ENCODE assay signal across 1 cellular context in genomic region chr11:111926505-111927391, GRCh38.
TF ChIP-seq lines count a peak whose summit lies in the region.

No MANE protein-coding gene starts in this region.

TF ChIP-seq in K562, 482 proteins besides CTCF, POLR2A, EP300 and RAD21 (continued from another document and continues in another):
- TF ChIP-seq IFI16 (CRISPR knock-in tag; IDR thresholded peaks at IDR 0.05) (no peak), PREB (CRISPR knock-in tag; IDR thresholded peaks at IDR 0.05) (no peak), ZNF143 (CRISPR knock-in tag; IDR thresholded peaks at IDR 0.05) (peak; percentile 26), PRMT5 (CRISPR knock-in tag; IDR thresholded peaks at IDR 0.05) (no peak), ZNF778 (CRISPR knock-in tag; IDR thresholded peaks at IDR 0.05) (no peak), GABPB2 (CRISPR knock-in tag; conservative IDR thresholded peaks at IDR 0.05) (no peak), CCNT2 (IDR thresholded peaks at IDR 0.05; ENCODE audit: borderline replicate concordance, extremely low read depth, insufficient read length, low read depth, low read length) (peak; percentile 70), TGIF2 (CRISPR knock-in tag; IDR thresholded peaks at IDR 0.05) (no peak), PTTG1 (tag; IDR thresholded peaks at IDR 0.05; ENCODE audit: low read depth) (no peak), HSF4 (CRISPR knock-in tag; IDR thresholded peaks at IDR 0.05; ENCODE audit: borderline replicate concordance) (no peak), FOXA3 (CRISPR knock-in tag; conservative IDR thresholded peaks at IDR 0.05 in 1 of 2, IDR thresholded peaks at IDR 0.05 in 1 of 2) (0 out of 4 replicates have a peak, but pooled peaks of 1 of the 2 experiments have one; percentile 4), ZBTB8A (IDR thresholded peaks at IDR 0.05; ENCODE audit: partially characterized antibody) (no peak), ZNF146 (CRISPR knock-in tag; IDR thresholded peaks at IDR 0.05; ENCODE audit: unreplicated experiment) (no peak), ETV6 (IDR thresholded peaks at IDR 0.05; ENCODE audit: borderline replicate concordance in 1 of 2, low read depth in 2 of 2, low read length in 1 of 2) (no peak), ETV6 (CRISPR knock-in tag; IDR thresholded peaks at IDR 0.05; ENCODE audit: borderline replicate concordance) (no peak), ADNP (tag; IDR thresholded peaks at IDR 0.05) (no peak), TAF7 (tag; IDR thresholded peaks at IDR 0.05) (no peak; the same call in 1 of the 2 replicates), MAFF (IDR thresholded peaks at IDR 0.05; ENCODE audit: low read length) (no peak), KAT8 (IDR thresholded peaks at IDR 0.05; ENCODE audit: low read depth) (no peak), FOXP1 (CRISPR knock-in tag; IDR thresholded peaks at IDR 0.05) (no peak; the same call in 1 of the 2 replicates), PYGO2 (tag; IDR thresholded peaks at IDR 0.05) (no peak), ZNF586 (CRISPR knock-in tag; conservative IDR thresholded peaks at IDR 0.05) (no peak), MYBL2 (IDR thresholded peaks at IDR 0.05; ENCODE audit: low read depth) (peak; percentile 45; the same call in 1 of the 2 replicates), MYBL2 (CRISPR knock-in tag; IDR thresholded peaks at IDR 0.05; ENCODE audit: borderline replicate concordance) (no peak), KLF13 (tag; IDR thresholded peaks at IDR 0.05; ENCODE audit: borderline replicate concordance, low read depth) (no peak), ZNF655 (CRISPR knock-in tag; IDR thresholded peaks at IDR 0.05) (no peak), GABPB1 (CRISPR knock-in tag; IDR thresholded peaks at IDR 0.05) (peak; percentile 59), ID3 (CRISPR knock-in tag; IDR thresholded peaks at IDR 0.05) (no peak), ID3 (tag; IDR thresholded peaks at IDR 0.05) (0 out of 2 replicates have a peak, but pooled peaks have one; percentile 50), SIRT6 (IDR thresholded peaks at IDR 0.05; ENCODE audit: low read depth, low read length) (no peak), ZNF133 (CRISPR knock-in tag; IDR thresholded peaks at IDR 0.05) (no peak), YBX1 (IDR thresholded peaks at IDR 0.05) (no peak), TRIM28 (IDR thresholded peaks at IDR 0.05) (peak; percentile 68; the same call in 1 of the 2 replicates), JUND (IDR thresholded peaks at IDR 0.05; ENCODE audit: borderline replicate concordance, low read depth, low read length) (0 out of 2 replicates have a peak, but pooled peaks have one; percentile 1), JUND (tag; IDR thresholded peaks at IDR 0.05; ENCODE audit: borderline replicate concordance, low read depth, low read length) (peak; percentile 11; the same call in 1 of the 3 replicates), NELFE (IDR thresholded peaks at IDR 0.05; ENCODE audit: insufficient read depth, insufficient read length) (no peak), CXXC5 (CRISPR knock-in tag; IDR thresholded peaks at IDR 0.05) (peak; percentile 71), LARP7 (IDR thresholded peaks at IDR 0.05) (no peak), NBN (IDR thresholded peaks at IDR 0.05; ENCODE audit: low read depth) (no peak; the same call in 1 of the 2 replicates), NCOA4 (IDR thresholded peaks at IDR 0.05; ENCODE audit: partially characterized antibody) (no peak), E2F8 (IDR thresholded peaks at IDR 0.05; ENCODE audit: low read depth, partially characterized antibody) (no peak), CREB1 (IDR thresholded peaks at IDR 0.05) (no peak), CREB1 (CRISPR knock-in tag; IDR thresholded peaks at IDR 0.05) (no peak; the same call in 1 of the 2 replicates), ZFX (CRISPR knock-in tag; IDR thresholded peaks at IDR 0.05) (peak; percentile 66), ZNF165 (CRISPR knock-in tag; IDR thresholded peaks at IDR 0.05; ENCODE audit: borderline replicate concordance) (no peak), MITF (IDR thresholded peaks at IDR 0.05) (no peak), ZNF589 (CRISPR knock-in tag; IDR thresholded peaks at IDR 0.05; ENCODE audit: low read depth) (no peak), SMAD2 (IDR thresholded peaks at IDR 0.05; ENCODE audit: low read depth, low read length) (no peak), EWSR1 (IDR thresholded peaks at IDR 0.05; ENCODE audit: borderline replicate concordance, low read depth, partially characterized antibody) (no peak), C11orf30 (IDR thresholded peaks at IDR 0.05; ENCODE audit: low read depth) (no peak)
- TF ChIP-seq, protein P1, sequence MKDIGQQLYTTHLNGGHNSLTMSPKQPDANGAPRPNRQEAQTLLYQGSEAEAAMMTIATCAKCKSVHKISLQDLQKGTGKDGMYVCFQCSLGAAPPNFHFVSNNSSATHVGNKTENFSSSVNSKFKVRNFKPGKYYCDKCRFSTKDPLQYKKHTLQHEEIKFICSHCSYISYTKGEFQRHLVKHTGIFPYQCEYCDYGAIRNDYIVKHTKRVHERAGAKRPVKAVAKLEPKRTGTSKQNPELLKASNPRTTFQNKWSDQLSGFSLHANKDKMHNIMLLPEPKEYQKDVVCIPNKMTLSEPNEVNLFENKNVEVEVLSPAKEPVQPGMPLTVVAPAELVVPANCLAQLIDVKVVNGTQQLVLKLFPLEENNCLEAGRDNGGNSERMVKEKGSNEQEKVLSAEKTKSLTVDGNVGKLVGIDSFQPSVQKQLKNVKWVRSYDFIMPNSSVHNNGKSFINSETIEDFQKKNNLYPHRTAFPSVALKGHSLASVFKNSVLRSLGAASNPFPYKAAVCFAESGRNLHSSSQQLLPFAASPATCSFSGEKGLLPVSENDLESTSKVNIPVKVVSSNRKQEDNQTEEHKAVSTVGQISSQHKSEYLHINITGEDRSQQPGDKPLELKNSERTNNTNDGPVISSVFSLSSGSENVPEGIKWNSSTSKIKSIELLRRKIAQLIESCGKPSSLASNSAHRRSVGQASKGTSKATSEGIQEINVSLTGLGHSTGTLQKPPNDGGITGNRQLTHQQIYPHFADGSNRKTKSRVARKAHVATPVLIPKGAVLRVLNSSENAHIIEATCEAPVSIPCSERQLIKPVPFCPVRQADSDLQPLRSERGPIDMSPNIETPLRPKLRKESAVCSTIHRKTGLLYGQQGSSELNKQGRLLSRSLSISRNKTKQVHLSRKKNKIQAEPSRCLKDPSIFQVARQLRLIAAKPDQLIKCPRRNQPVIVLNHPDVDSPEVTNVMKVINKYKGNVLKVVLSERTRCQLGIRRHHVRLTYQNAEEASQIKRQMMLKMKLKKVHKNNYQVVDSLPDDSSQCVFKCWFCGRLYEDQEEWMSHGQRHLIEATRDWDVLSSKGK (CRISPR knock-in tag; IDR thresholded peaks at IDR 0.05) = no peak
- TF ChIP-seq, protein P2, sequence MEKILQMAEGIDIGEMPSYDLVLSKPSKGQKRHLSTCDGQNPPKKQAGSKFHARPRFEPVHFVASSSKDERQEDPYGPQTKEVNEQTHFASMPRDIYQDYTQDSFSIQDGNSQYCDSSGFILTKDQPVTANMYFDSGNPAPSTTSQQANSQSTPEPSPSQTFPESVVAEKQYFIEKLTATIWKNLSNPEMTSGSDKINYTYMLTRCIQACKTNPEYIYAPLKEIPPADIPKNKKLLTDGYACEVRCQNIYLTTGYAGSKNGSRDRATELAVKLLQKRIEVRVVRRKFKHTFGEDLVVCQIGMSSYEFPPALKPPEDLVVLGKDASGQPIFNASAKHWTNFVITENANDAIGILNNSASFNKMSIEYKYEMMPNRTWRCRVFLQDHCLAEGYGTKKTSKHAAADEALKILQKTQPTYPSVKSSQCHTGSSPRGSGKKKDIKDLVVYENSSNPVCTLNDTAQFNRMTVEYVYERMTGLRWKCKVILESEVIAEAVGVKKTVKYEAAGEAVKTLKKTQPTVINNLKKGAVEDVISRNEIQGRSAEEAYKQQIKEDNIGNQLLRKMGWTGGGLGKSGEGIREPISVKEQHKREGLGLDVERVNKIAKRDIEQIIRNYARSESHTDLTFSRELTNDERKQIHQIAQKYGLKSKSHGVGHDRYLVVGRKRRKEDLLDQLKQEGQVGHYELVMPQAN (IDR thresholded peaks at IDR 0.05; ENCODE audit: borderline replicate concordance) = 0 out of 2 replicates have a peak, but pooled peaks have one; percentile 22
- TF ChIP-seq, protein P3, sequence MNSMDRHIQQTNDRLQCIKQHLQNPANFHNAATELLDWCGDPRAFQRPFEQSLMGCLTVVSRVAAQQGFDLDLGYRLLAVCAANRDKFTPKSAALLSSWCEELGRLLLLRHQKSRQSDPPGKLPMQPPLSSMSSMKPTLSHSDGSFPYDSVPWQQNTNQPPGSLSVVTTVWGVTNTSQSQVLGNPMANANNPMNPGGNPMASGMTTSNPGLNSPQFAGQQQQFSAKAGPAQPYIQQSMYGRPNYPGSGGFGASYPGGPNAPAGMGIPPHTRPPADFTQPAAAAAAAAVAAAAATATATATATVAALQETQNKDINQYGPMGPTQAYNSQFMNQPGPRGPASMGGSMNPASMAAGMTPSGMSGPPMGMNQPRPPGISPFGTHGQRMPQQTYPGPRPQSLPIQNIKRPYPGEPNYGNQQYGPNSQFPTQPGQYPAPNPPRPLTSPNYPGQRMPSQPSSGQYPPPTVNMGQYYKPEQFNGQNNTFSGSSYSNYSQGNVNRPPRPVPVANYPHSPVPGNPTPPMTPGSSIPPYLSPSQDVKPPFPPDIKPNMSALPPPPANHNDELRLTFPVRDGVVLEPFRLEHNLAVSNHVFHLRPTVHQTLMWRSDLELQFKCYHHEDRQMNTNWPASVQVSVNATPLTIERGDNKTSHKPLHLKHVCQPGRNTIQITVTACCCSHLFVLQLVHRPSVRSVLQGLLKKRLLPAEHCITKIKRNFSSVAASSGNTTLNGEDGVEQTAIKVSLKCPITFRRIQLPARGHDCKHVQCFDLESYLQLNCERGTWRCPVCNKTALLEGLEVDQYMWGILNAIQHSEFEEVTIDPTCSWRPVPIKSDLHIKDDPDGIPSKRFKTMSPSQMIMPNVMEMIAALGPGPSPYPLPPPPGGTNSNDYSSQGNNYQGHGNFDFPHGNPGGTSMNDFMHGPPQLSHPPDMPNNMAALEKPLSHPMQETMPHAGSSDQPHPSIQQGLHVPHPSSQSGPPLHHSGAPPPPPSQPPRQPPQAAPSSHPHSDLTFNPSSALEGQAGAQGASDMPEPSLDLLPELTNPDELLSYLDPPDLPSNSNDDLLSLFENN (IDR thresholded peaks at IDR 0.05; ENCODE audit: low read depth in 2 of 2, low read length in 2 of 2) = no peak
- TF ChIP-seq, protein P4, sequence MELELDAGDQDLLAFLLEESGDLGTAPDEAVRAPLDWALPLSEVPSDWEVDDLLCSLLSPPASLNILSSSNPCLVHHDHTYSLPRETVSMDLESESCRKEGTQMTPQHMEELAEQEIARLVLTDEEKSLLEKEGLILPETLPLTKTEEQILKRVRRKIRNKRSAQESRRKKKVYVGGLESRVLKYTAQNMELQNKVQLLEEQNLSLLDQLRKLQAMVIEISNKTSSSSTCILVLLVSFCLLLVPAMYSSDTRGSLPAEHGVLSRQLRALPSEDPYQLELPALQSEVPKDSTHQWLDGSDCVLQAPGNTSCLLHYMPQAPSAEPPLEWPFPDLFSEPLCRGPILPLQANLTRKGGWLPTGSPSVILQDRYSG (tag; conservative IDR thresholded peaks at IDR 0.05; ENCODE audit: low read depth) = no peak; the same call in 1 of the 2 replicates
